ENCODE assay signal across 8 cellular contexts in the genomic region with DNA sequence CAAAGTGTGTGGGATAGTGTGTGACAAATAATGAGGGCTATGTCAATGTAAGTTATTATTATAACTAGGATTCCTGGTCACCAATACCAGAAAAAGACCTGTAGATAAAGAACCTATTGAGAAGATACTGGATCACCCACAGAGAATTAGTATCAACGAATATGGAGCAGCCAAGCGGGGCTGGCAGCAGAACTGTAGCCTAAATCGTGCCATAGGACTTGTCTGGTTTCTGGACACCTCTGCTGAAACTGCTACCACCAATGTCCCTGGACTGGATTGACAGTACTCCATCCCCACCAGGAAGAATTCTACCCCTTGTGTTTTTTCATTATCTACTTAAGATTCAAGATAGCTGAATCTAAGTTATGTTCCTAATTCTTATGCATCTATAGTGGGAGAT. TPM values are rescaled to one million over a fixed set of nuclear protein-coding genes. Genes with fewer than 3 reads are reported as not detected.
"Had no signal": no experiment of that assay in that cellular context is flagged by ENCODE, and none has a peak within 500 bp of the region (broad histone marks: within the 10 kb centered on the region; RNA-seq: fewer than 3 reads in every experiment).

No MANE protein-coding gene starts in this region.

- H3K4me2 ChIP-seq: KMS-11 had no signal

- H3K27ac ChIP-seq: HL-60, KMS-11 had no signal

- DNase-seq: IMR-90, KBM-7, KG1 had no signal

- H3K9ac ChIP-seq: KMS-11 had no signal

- FAIRE-seq: HTR-8/SVneo had no signal

RNA-seq across cellular contexts. Expression of a gene that starts 30.3 kb away (rescaled TPM):
- total RNA-seq: HT-29, IMR-90 had no signal
- polyA plus RNA-seq: IgD-negative memory B cell, IMR-90 had no signal
